27 cellular contexts compared by ENCODE assay signal in genomic region chr14:23252420-23253333, GRCh38.
DNase-seq lines count a peak whose midpoint lies in the region; ATAC-seq, FAIRE-seq and TF ChIP-seq lines count a peak whose summit lies in the region.
"Had no signal": no experiment of that assay in that cellular context is flagged by ENCODE, and none has a peak within 500 bp of the region (broad histone marks: within the 10 kb centered on the region; RNA-seq: fewer than 3 reads in every experiment).

No MANE protein-coding gene starts in this region.

- no peaks in the 10 kb centered on the region for H3K4me1 Mint-ChIP-seq in stimulated activated memory B cell treated with anti-CD40 and anti-IgM and Interleukin-4, amounts not matched to agents 10 μg/mL and 1 μg/mL and 100 μg/mL, for 72 hours
- H3K4me1 Mint-ChIP-seq: activated CD4-positive, alpha-beta T cell treated with anti-CD3 and anti-CD28 coated beads, Interleukin-2, amount 10 ng/mL, durations not matched to agents 24 days and 14 days; B cell; CD8-positive, alpha-beta memory T cell; immature natural killer cell; memory B cell had no signal

- no peaks in the 10 kb centered on the region for H3K36me3 Mint-ChIP-seq in stimulated activated memory B cell treated with anti-CD40 and anti-IgM and Interleukin-4, amounts not matched to agents 10 μg/mL and 1 μg/mL and 100 μg/mL, for 72 hours
- H3K36me3 Mint-ChIP-seq: CD8-positive, alpha-beta memory T cell; immature natural killer cell; memory B cell; type B pancreatic cell had no signal

- ATAC-seq in RWPE2 (ENCODE audit: low read depth) (peak; percentile 79), HG02798 (IDR thresholded peaks at IDR 0.05; ENCODE audit: poor library complexity, unreplicated experiment) (no peak), GM18861 (IDR thresholded peaks at IDR 0.05; ENCODE audit: unreplicated experiment) (no peak)
- no peak for ATAC-seq in stimulated activated memory B cell treated with anti-CD40 and anti-IgM and Interleukin-4, amounts not matched to agents 10 μg/mL and 1 μg/mL and 100 μg/mL, for 72 hours
- ATAC-seq: body of pancreas, Panc1, right cardiac atrium had no signal

- TF ChIP-seq CTCF in RWPE2 (IDR thresholded peaks at IDR 0.05; ENCODE audit: poor library complexity, severe bottlenecking) = no peak

- FAIRE-seq in G401.6 (lab: Jason Lieb, UNC) = peak; percentile 30
- FAIRE-seq: endothelial cell of umbilical vein had no signal

- no peak overlapping the region for H3K4me3 Mint-ChIP-seq in stimulated activated memory B cell treated with anti-CD40 and anti-IgM and Interleukin-4, amounts not matched to agents 10 μg/mL and 1 μg/mL and 100 μg/mL, for 72 hours
- H3K4me3 Mint-ChIP-seq: activated CD4-positive, alpha-beta T cell treated with anti-CD3 and anti-CD28 coated beads, Interleukin-2, amount 10 ng/mL, durations not matched to agents 24 days and 14 days; activated T-cell treated with anti-CD3 and anti-CD28 coated beads, Interleukin-2, amount 50 U/mL, for 24 hours; B cell; CD8-positive, alpha-beta memory T cell; immature natural killer cell; memory B cell; type B pancreatic cell had no signal

- peaks cover 32% of the 10 kb centered on the region for H3K27me3 Mint-ChIP-seq in stimulated activated memory B cell treated with anti-CD40 and anti-IgM and Interleukin-4, amounts not matched to agents 10 μg/mL and 1 μg/mL and 100 μg/mL, for 72 hours

- H3K9me3 ChIP-seq in RWPE2 (ENCODE audit: severe bottlenecking) = no peaks in the 10 kb centered on the region
- H3K9me3 ChIP-seq in iPS-18a (ENCODE audit: control insufficient read depth, low read depth, low read length) = no peaks in the 10 kb centered on the region
- H3K9me3 ChIP-seq: body of pancreas, spleen had no signal

- H3K4me1 ChIP-seq in RWPE2 (ENCODE audit: insufficient read depth, poor library complexity, severe bottlenecking) (peaks cover 19% of the 10 kb centered on the region), iPS-18a (ENCODE audit: control insufficient read depth, low read depth, low read length) (peaks cover 34% of the 10 kb centered on the region)
- H3K4me1 ChIP-seq: spleen had no signal

- H3K4me3 ChIP-seq in RWPE2 (ENCODE audit: severe bottlenecking) (no peak overlapping the region), iPS-18a (ENCODE audit: low read length) (peak overlapping the region; percentile 46)
- H3K4me3 ChIP-seq: body of pancreas, spleen had no signal

- H3K36me3 ChIP-seq in RWPE2 (ENCODE audit: low read depth) = no peaks in the 10 kb centered on the region
- no peaks in the 10 kb centered on the region for H3K36me3 ChIP-seq in iPS-18a (ENCODE audit: control insufficient read depth, low read depth, low read length)
- H3K36me3 ChIP-seq: spleen had no signal

- H3K9ac ChIP-seq in iPS-18a (ENCODE audit: low read length) = peak overlapping the region; percentile 49

- no peaks in the 10 kb centered on the region for H3K9me3 Mint-ChIP-seq in stimulated activated memory B cell treated with anti-CD40 and anti-IgM and Interleukin-4, amounts not matched to agents 10 μg/mL and 1 μg/mL and 100 μg/mL, for 72 hours
- H3K9me3 Mint-ChIP-seq: activated CD4-positive, alpha-beta T cell treated with anti-CD3 and anti-CD28 coated beads, Interleukin-2, amount 10 ng/mL, durations not matched to agents 24 days and 14 days; activated T-cell treated with anti-CD3 and anti-CD28 coated beads, Interleukin-2, amount 50 U/mL, for 24 hours; CD8-positive, alpha-beta memory T cell; immature natural killer cell; memory B cell; type B pancreatic cell had no signal

- H3K27ac Mint-ChIP-seq in stimulated activated memory B cell treated with anti-CD40 and anti-IgM and Interleukin-4, amounts not matched to agents 10 μg/mL and 1 μg/mL and 100 μg/mL, for 72 hours = no peak overlapping the region
- H3K27ac Mint-ChIP-seq: activated CD4-positive, alpha-beta T cell treated with anti-CD3 and anti-CD28 coated beads, Interleukin-2, amount 10 ng/mL, durations not matched to agents 24 days and 14 days; activated T-cell treated with anti-CD3 and anti-CD28 coated beads, Interleukin-2, amount 50 U/mL, for 24 hours; B cell; CD8-positive, alpha-beta memory T cell; immature natural killer cell; memory B cell; type B pancreatic cell had no signal

- no peak for DNase-seq in RWPE2 (ENCODE audit: low spot score)
- DNase-seq: activated CD4-positive, alpha-beta T cell treated with anti-CD3 and anti-CD28 coated beads, Interleukin-2, amount 10 ng/mL, durations not matched to agents 24 days and 14 days; activated naive CD4-positive, alpha-beta T cell; activated T-cell treated with anti-CD3 and anti-CD28 coated beads, Interleukin-2, amount 50 U/mL, for 24 hours; body of pancreas; CD8-positive, alpha-beta memory T cell; DMS 273 treated with DMSO at 0.1 percent for 48 hours; immature natural killer cell; NCI-H1092; NCI-H187 treated with DMSO at 0.1 percent for 48 hours; NCI-H524 treated with DMSO at 0.1 percent for 48 hours; right cardiac atrium; SIG-M5; spleen; SW 1271; T-helper 9 cell had no signal

- H3K27me3 ChIP-seq in RWPE2 (ENCODE audit: insufficient read depth, poor library complexity, severe bottlenecking) = no peaks in the 10 kb centered on the region
- no peaks in the 10 kb centered on the region for H3K27me3 ChIP-seq in iPS-18a (ENCODE audit: control insufficient read depth, insufficient read depth, low read length)
- H3K27me3 ChIP-seq: body of pancreas had no signal

- peak overlapping the region; percentile 65 for H3K27ac ChIP-seq in RWPE2 (ENCODE audit: poor library complexity, severe bottlenecking)
- H3K27ac ChIP-seq in iPS-18a (ENCODE audit: low read length) = peak overlapping the region; percentile 95
- H3K27ac ChIP-seq: body of pancreas, spleen, VCaP had no signal
